In the genomic region with DNA sequence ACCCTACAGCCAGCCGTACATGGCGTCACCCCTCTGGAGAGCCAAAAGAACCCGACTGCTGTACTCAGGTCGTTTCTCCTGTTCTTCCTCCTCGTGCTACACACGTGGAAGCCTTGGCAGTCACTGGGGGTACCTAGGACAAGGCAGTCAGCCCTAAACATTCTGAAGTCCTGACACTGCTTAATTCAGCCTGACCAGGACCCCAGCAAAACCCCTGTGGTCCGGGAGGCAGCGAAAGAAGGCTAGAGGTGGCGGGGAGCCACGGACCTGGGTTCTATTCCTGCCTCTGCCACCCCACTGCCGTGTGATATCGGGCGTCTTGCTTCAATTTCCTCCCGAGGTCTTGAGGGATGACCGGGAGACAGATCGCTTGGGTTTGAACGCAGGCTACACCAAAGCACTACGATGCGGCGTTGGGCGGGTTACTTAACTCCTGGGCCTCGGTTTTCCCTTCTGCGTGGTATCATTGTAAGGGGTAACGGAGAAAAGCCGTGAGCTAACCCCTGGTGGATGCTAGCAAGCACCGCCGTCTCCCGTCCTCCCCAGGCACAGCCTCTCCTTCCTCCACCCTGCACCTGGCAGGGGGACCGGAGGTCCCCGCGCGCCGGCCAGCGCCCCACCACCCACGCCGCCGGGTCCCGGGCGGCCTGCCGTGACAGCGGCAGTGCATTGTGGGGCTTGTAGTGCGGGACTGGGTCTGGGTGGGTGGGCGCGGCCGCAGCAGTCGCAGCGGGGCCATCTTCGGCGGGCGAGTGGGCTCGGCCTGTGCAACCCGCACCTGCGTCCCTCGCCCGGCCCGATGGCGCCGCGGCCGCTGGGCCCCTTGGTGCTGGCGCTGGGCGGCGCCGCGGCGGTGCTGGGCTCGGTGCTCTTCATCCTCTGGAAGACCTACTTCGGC, we compare ENCODE assay signal across 8 cellular contexts. TPM values are rescaled to one million over a fixed set of nuclear protein-coding genes. Genes with fewer than 3 reads are reported as not detected.
DNase-seq lines count a peak whose midpoint lies in the region; ATAC-seq, FAIRE-seq and TF ChIP-seq lines count a peak whose summit lies in the region.

A gene with protein sequence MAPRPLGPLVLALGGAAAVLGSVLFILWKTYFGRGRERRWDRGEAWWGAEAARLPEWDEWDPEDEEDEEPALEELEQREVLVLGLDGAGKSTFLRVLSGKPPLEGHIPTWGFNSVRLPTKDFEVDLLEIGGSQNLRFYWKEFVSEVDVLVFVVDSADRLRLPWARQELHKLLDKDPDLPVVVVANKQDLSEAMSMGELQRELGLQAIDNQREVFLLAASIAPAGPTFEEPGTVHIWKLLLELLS (plus strand): TSS at position 723 of the 898 bp plus-strand sequence. CDS start 77 bp downstream, at position 800.

- dilution Hi-C loops in endothelial cell of umbilical vein (cut with MboI; ENCODE audit: extremely low pct_ligation_motif_present, low sequenced_read_pairs): no loop called here

- peak; percentile 8 for ATAC-seq in mucosa of descending colon

- H3K36me3 ChIP-seq in KOPT-K1 (ENCODE audit: insufficient read depth, low read length) (no peaks in the 10 kb centered on the region), endothelial cell of umbilical vein (ENCODE audit: control insufficient read depth in 2 of 2, extremely low read depth in 1 of 2, insufficient read depth in 2 of 2, low read length in 2 of 2) (peaks cover 0 to 11% of the 10 kb centered on the region in 2 experiments), mucosa of descending colon (ENCODE audit: low read depth) (no peaks in the 10 kb centered on the region)

- H3K4me3 ChIP-seq in endothelial cell of umbilical vein (replicated peaks in 1 of 3; ENCODE audit: insufficient read depth in 1 of 3, low read depth in 1 of 3, low read length in 3 of 3) (peak within 1 kb of the TSS; percentile 43 to 97 (median 72)), mucosa of descending colon (peak within 1 kb of the TSS; percentile 30)

- TF ChIP-seq CTCF in endothelial cell of umbilical vein (IDR thresholded peaks at IDR 0.05; ENCODE audit: extremely low read depth in 1 of 2, insufficient read depth in 1 of 2, low read depth in 1 of 2, low read length in 2 of 2): no peak
- no peak for TF ChIP-seq CTCF in mucosa of descending colon (IDR thresholded peaks at IDR 0.05)

- peaks cover 12% of the 10 kb centered on the region for H3K79me2 ChIP-seq in endothelial cell of umbilical vein (ENCODE audit: control insufficient read depth, insufficient read depth, low read length)

- peak within 1 kb of the TSS; percentile 83 for H3K4me2 ChIP-seq in endothelial cell of umbilical vein (ENCODE audit: insufficient read depth, low read length)

- intact Hi-C loops in endothelial cell of umbilical vein (cut with micrococcal nuclease) (loop anchor here (1.0 to 10.0 kb wide), 2 partner anchors 23 to 130 kb away; a partner anchor contains a TSS), mucosa of descending colon (cut with DNase I, micrococcal nuclease) (no loop called here)

- H3K27ac ChIP-seq in KOPT-K1 (ENCODE audit: low read depth, low read length, poor library complexity, severe bottlenecking) (peak within 1 kb of the TSS; percentile 43), endothelial cell of umbilical vein (ENCODE audit: insufficient read depth, low read depth, low read length) (no peak within 1 kb of the TSS)

- H3K4me1 ChIP-seq in endothelial cell of umbilical vein (ENCODE audit: control insufficient read depth, extremely low read depth, insufficient read depth, low read length) (peaks cover 13% of the 10 kb centered on the region), mucosa of descending colon (ENCODE audit: low read depth) (peaks cover 10% of the 10 kb centered on the region)

- POLR2A ChIA-PET in endothelial cell of umbilical vein (lab: Charles Lee): no interaction called here

- H3K9me3 ChIP-seq in KOPT-K1 (ENCODE audit: insufficient read depth, low read length, poor library complexity, severe bottlenecking) (no peaks in the 10 kb centered on the region), endothelial cell of umbilical vein (replicated peaks; ENCODE audit: control insufficient read depth, insufficient read depth, low read length) (no peaks in the 10 kb centered on the region), mucosa of descending colon (no peaks in the 10 kb centered on the region)

- H4K20me1 ChIP-seq in endothelial cell of umbilical vein (replicated peaks; ENCODE audit: control insufficient read depth, extremely low read depth, insufficient read depth, low read length): no peaks in the 10 kb centered on the region

- H3K9me1 ChIP-seq in endothelial cell of umbilical vein (replicated peaks; ENCODE audit: control insufficient read depth, extremely low read depth, insufficient read depth, low read length): no peaks in the 10 kb centered on the region

- peak within 1 kb of the TSS; percentile 58 for H3K9ac ChIP-seq in endothelial cell of umbilical vein (replicated peaks; ENCODE audit: extremely low read depth, insufficient read depth, low read length)

- DNase-seq in NCI-H1105 treated with DMSO at 0.1 percent for 48 hours (lab: John Stamatoyannopoulos, UW) (peak; percentile 19), NCI-H1105 (lab: John Stamatoyannopoulos, UW) (no peak), endothelial cell of umbilical vein (ENCODE audit: low read depth, low spot score) (peak; percentile 48), mucosa of descending colon (peak in 1 of 3 donors; percentile 24), EL (no peak)
- peak in 2 of 3 experiments; percentile 44 to 47 for DNase-seq in activated CD8-positive, alpha-beta memory T cell treated with anti-CD3 and anti-CD28 coated beads for 48 hours (ENCODE audit: low read depth in 2 of 3, low spot score in 2 of 3)
- DNase-seq in stimulated activated CD8-positive, alpha-beta memory T cell treated with anti-CD3 and anti-CD28 coated beads, Interleukin-4, amount 100 ng/mL, for 24 hours (ENCODE audit: low read depth): peak; percentile 50

- CTCF ChIA-PET in endothelial cell of umbilical vein (lab: Charles Lee): interaction anchor here (0.9 kb wide), 1 partner anchor 172 kb away, joined by 3 read pairs; no protein-coding TSS in a partner anchor

- no TSS peak for BruUV-seq in endothelial cell of umbilical vein (replicated peaks; lab: Mats Ljungman, UMichigan)

- H3K27me3 ChIP-seq in endothelial cell of umbilical vein (ENCODE audit: control insufficient read depth in 2 of 2, insufficient read depth in 2 of 2, low read length in 2 of 2): no peaks in the 10 kb centered on the region

- FAIRE-seq in endothelial cell of umbilical vein (lab: Jason Lieb, UNC): peak; percentile 49

- peak; percentile 25 for TF ChIP-seq POLR2A in endothelial cell of umbilical vein (IDR thresholded peaks at IDR 0.05; ENCODE audit: low read depth, low read length)

- H2AFZ ChIP-seq in endothelial cell of umbilical vein (ENCODE audit: low read depth, low read length): peak within 1 kb of the TSS; percentile 95

TF ChIP-seq in endothelial cell of umbilical vein, 7 proteins besides CTCF, POLR2A, EP300 and RAD21:
- TF ChIP-seq, protein P1, sequence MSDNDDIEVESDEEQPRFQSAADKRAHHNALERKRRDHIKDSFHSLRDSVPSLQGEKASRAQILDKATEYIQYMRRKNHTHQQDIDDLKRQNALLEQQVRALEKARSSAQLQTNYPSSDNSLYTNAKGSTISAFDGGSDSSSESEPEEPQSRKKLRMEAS (IDR thresholded peaks at IDR 0.05; ENCODE audit: insufficient read depth, insufficient read length): no peak
- TF ChIP-seq GATA2 (IDR thresholded peaks at IDR 0.05; ENCODE audit: insufficient read depth, insufficient read length, low read depth, low read length): no peak

RNA-seq across cellular contexts. Expression of the gene that starts here (rescaled TPM):
- 16.5 and 20.7 TPM in 2 replicates for total RNA-seq in endothelial cell of umbilical vein
- polyA plus RNA-seq in endothelial cell of umbilical vein: 5.0 and 7.7 TPM in 2 replicates
- polyA plus RNA-seq in endothelial cell of umbilical vein (2011; cell fraction: cytosol; rRNA removed): 4.6 and 4.8 TPM in 2 replicates
- 19.8 and 24.1 TPM in 2 replicates for polyA plus RNA-seq in endothelial cell of umbilical vein (2011; cell fraction: nucleus; rRNA removed)
- polyA plus RNA-seq in endothelial cell of umbilical vein (2012): 6.6 and 7.0 TPM in 2 replicates
- polyA minus RNA-seq in endothelial cell of umbilical vein: 13.6 and 14.1 TPM in 2 replicates
- not detected for polyA minus RNA-seq in endothelial cell of umbilical vein (2011; cell fraction: cytosol; rRNA and poly(A)+ RNA removed)
- 11.2 and 22.0 TPM in 2 replicates for polyA minus RNA-seq in endothelial cell of umbilical vein (2011; cell fraction: nucleus; rRNA and poly(A)+ RNA removed)
- total RNA-seq in mucosa of descending colon: 10 to 100 TPM in 1 of 3 donors, 1 to 10 TPM in 2; 2.1 to 12.2 (median 2.3) TPM

Comparison
In these comparisons a context has a peak if more than half of its experiments do, and no peak if none do; other contexts are left out.
1. DNase-seq: peak in NCI-H1105 treated with DMSO at 0.1 percent for 48 hours (single experiment), activated CD8-positive, alpha-beta memory T cell treated with anti-CD3 and anti-CD28 coated beads for 48 hours (2 of 3), endothelial cell of umbilical vein (single experiment) and stimulated activated CD8-positive, alpha-beta memory T cell treated with anti-CD3 and anti-CD28 coated beads, Interleukin-4, amount 100 ng/mL, for 24 hours (single experiment); none in NCI-H1105 (single experiment) and EL (single experiment).